In the genomic region with DNA sequence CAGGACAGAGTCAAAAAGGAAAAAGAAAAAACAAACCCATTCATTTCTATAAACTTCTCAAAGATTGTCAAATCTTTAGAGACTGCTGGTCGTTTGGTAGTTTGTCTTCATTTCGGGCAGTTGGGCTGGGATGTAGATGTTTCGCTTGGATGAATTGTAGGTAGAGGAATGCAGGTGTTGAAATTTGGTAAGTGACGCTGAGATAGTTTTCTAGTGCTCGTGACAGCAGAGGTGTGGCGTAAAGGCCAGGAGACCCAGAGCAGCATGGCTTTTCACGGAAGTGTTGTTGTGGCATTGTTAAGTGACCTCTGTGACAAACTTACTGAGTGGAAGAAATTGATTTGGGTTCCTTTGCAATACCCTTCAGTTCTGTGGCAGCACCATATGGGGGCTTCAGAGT, we compare ENCODE assay signal across 35 cellular contexts.
"Had no signal": no experiment of that assay in that cellular context is flagged by ENCODE, and none has a peak within 500 bp of the region (broad histone marks: within the 10 kb centered on the region; RNA-seq: fewer than 3 reads in every experiment).

No MANE protein-coding gene starts in this region.

- H3K4me1 ChIP-seq: adrenal gland, esophagus muscularis mucosa had no signal

- H3K27me3 Mint-ChIP-seq: activated CD4-positive, alpha-beta memory T cell treated with anti-CD3 and anti-CD28 coated beads for 36 hours; activated CD4-positive, alpha-beta T cell treated with anti-CD3 and anti-CD28 coated beads for 36 hours; activated CD4-positive, alpha-beta T cell treated with anti-CD3 and anti-CD28 coated beads, Interleukin-2, amount 10 ng/mL, durations not matched to agents 24 days and 14 days; activated CD8-positive, alpha-beta memory T cell treated with anti-CD3 and anti-CD28 coated beads, Interleukin-2, amount 10 ng/mL, durations not matched to agents 7 days and 5 days; activated naive CD8-positive, alpha-beta T cell treated with anti-CD3 and anti-CD28 coated beads for 36 hours; activated naive CD8-positive, alpha-beta T cell treated with anti-CD3 and anti-CD28 coated beads, Interleukin-2, amount 50 U/mL, for 24 hours; activated T-cell treated with anti-CD3 and anti-CD28 coated beads, Interleukin-2, amount 50 U/mL, for 24 hours; effector memory CD8-positive, alpha-beta T cell; T-cell had no signal

- DNase-seq: activated CD4-positive, alpha-beta memory T cell treated with anti-CD3 and anti-CD28 coated beads for 36 hours; activated CD4-positive, alpha-beta T cell treated with anti-CD3 and anti-CD28 coated beads for 36 hours; activated CD4-positive, alpha-beta T cell treated with anti-CD3 and anti-CD28 coated beads, Interleukin-2, amount 10 ng/mL, durations not matched to agents 24 days and 14 days; activated CD4-positive, CD25-positive, alpha-beta regulatory T cell; activated CD4-positive, CD25-positive, alpha-beta regulatory T cell treated with anti-CD3 and anti-CD28 coated beads, Interleukin-2, amount 50 U/mL, for 72 hours; activated CD8-positive, alpha-beta memory T cell treated with anti-CD3 and anti-CD28 coated beads, Interleukin-2, amount 10 ng/mL, durations not matched to agents 7 days and 5 days; activated CD8-positive, alpha-beta memory T cell treated with anti-CD3 and anti-CD28 coated beads, Interleukin-2, amount 50 U/mL, for 4 hours; activated CD8-positive, alpha-beta T cell treated with anti-CD3 and anti-CD28 coated beads, Interleukin-2, amount 10 ng/mL, durations not matched to agents 7 days and 5 days; activated gamma-delta T cell; activated naive CD4-positive, alpha-beta T cell; activated naive CD4-positive, alpha-beta T cell treated with anti-CD3 and anti-CD28 coated beads, Interleukin-2, amount 50 U/mL, for 16 hours; activated naive CD8-positive, alpha-beta T cell treated with anti-CD3 and anti-CD28 coated beads for 36 hours; activated naive CD8-positive, alpha-beta T cell treated with anti-CD3 and anti-CD28 coated beads, Interleukin-2, amount 50 U/mL, for 24 hours; activated T-cell treated with anti-CD3 and anti-CD28 coated beads for 4 hours; activated T-cell treated with anti-CD3 and anti-CD28 coated beads, Interleukin-2, amount 50 U/mL, for 24 hours; activated T-cell treated with anti-CD3 and anti-CD28 coated beads, Interleukin-2, amount 50 U/mL, for 72 hours; adrenal gland; amygdala; aorta; body of pancreas; caudate nucleus; cortex of kidney; dermis blood vessel endothelial cell; effector CD4-positive, alpha-beta T cell; effector memory CD8-positive, alpha-beta T cell; erythroblast; foreskin keratinocyte; gastrocnemius medialis; glutamatergic neuron; SW 1271; T-cell; T1000 had no signal

- H3K9me3 Mint-ChIP-seq: activated CD4-positive, alpha-beta memory T cell treated with anti-CD3 and anti-CD28 coated beads for 36 hours; activated CD4-positive, alpha-beta T cell treated with anti-CD3 and anti-CD28 coated beads, Interleukin-2, amount 10 ng/mL, durations not matched to agents 24 days and 14 days; activated naive CD8-positive, alpha-beta T cell treated with anti-CD3 and anti-CD28 coated beads for 36 hours; activated naive CD8-positive, alpha-beta T cell treated with anti-CD3 and anti-CD28 coated beads, Interleukin-2, amount 50 U/mL, for 24 hours; activated T-cell treated with anti-CD3 and anti-CD28 coated beads, Interleukin-2, amount 50 U/mL, for 24 hours; activated T-cell treated with anti-CD3 and anti-CD28 coated beads, Interleukin-2, amount 50 U/mL, for 72 hours; effector memory CD8-positive, alpha-beta T cell; T-cell; T-helper 1 cell treated with Interleukin-12 subunit alpha and Interleukin-12 subunit beta and Interleukin-4 antibody, amounts not matched to agents 30 μg/mL and 1 μg/mL, for 36 hours; T-helper 2 cell treated with Interferon-gamma antibody and Interleukin-4, amounts not matched to agents 5 μg/mL and 100 μg/mL, for 36 hours had no signal

- H3K4me3 ChIP-seq: adrenal gland, body of pancreas, esophagus muscularis mucosa, gastrocnemius medialis had no signal

- H3K4me3 Mint-ChIP-seq: activated CD4-positive, alpha-beta memory T cell treated with anti-CD3 and anti-CD28 coated beads for 36 hours; activated CD4-positive, alpha-beta T cell treated with anti-CD3 and anti-CD28 coated beads for 36 hours; activated CD4-positive, alpha-beta T cell treated with anti-CD3 and anti-CD28 coated beads, Interleukin-2, amount 10 ng/mL, durations not matched to agents 24 days and 14 days; activated CD8-positive, alpha-beta memory T cell treated with anti-CD3 and anti-CD28 coated beads, Interleukin-2, amount 10 ng/mL, durations not matched to agents 7 days and 5 days; activated CD8-positive, alpha-beta T cell treated with anti-CD3 and anti-CD28 coated beads, Interleukin-2, amount 10 ng/mL, durations not matched to agents 7 days and 5 days; activated naive CD8-positive, alpha-beta T cell treated with anti-CD3 and anti-CD28 coated beads for 36 hours; activated naive CD8-positive, alpha-beta T cell treated with anti-CD3 and anti-CD28 coated beads, Interleukin-2, amount 50 U/mL, for 24 hours; activated T-cell treated with anti-CD3 and anti-CD28 coated beads, Interleukin-2, amount 50 U/mL, for 24 hours; activated T-cell treated with anti-CD3 and anti-CD28 coated beads, Interleukin-2, amount 50 U/mL, for 72 hours; effector memory CD8-positive, alpha-beta T cell; T-cell; T-helper 1 cell treated with Interleukin-12 subunit alpha and Interleukin-12 subunit beta and Interleukin-4 antibody, amounts not matched to agents 30 μg/mL and 1 μg/mL, for 36 hours; T-helper 2 cell treated with Interferon-gamma antibody and Interleukin-4, amounts not matched to agents 5 μg/mL and 100 μg/mL, for 36 hours had no signal

- ATAC-seq: activated CD4-positive, alpha-beta T cell treated with anti-CD3 and anti-CD28 coated beads for 36 hours; activated CD8-positive, alpha-beta memory T cell treated with anti-CD3 and anti-CD28 coated beads, Interleukin-2, amount 10 ng/mL, durations not matched to agents 7 days and 5 days; activated CD8-positive, alpha-beta T cell treated with anti-CD3 and anti-CD28 coated beads, Interleukin-2, amount 10 ng/mL, durations not matched to agents 7 days and 5 days; activated naive CD8-positive, alpha-beta T cell treated with anti-CD3 and anti-CD28 coated beads, Interleukin-2, amount 50 U/mL, for 24 hours; activated T-cell treated with anti-CD3 and anti-CD28 coated beads, Interleukin-2, amount 50 U/mL, for 72 hours; body of pancreas; effector memory CD8-positive, alpha-beta T cell; foreskin keratinocyte; gastrocnemius medialis; T-cell had no signal

- H3K27ac ChIP-seq: body of pancreas, esophagus muscularis mucosa, foreskin keratinocyte, gastrocnemius medialis had no signal

- H3K27ac Mint-ChIP-seq: activated CD4-positive, alpha-beta memory T cell treated with anti-CD3 and anti-CD28 coated beads for 36 hours; activated CD4-positive, alpha-beta T cell treated with anti-CD3 and anti-CD28 coated beads for 36 hours; activated CD4-positive, alpha-beta T cell treated with anti-CD3 and anti-CD28 coated beads, Interleukin-2, amount 10 ng/mL, durations not matched to agents 24 days and 14 days; activated CD8-positive, alpha-beta memory T cell treated with anti-CD3 and anti-CD28 coated beads, Interleukin-2, amount 10 ng/mL, durations not matched to agents 7 days and 5 days; activated CD8-positive, alpha-beta T cell treated with anti-CD3 and anti-CD28 coated beads, Interleukin-2, amount 10 ng/mL, durations not matched to agents 7 days and 5 days; activated naive CD8-positive, alpha-beta T cell treated with anti-CD3 and anti-CD28 coated beads for 36 hours; activated naive CD8-positive, alpha-beta T cell treated with anti-CD3 and anti-CD28 coated beads, Interleukin-2, amount 50 U/mL, for 24 hours; activated T-cell treated with anti-CD3 and anti-CD28 coated beads, Interleukin-2, amount 50 U/mL, for 24 hours; activated T-cell treated with anti-CD3 and anti-CD28 coated beads, Interleukin-2, amount 50 U/mL, for 72 hours; T-cell; T-helper 1 cell treated with Interleukin-12 subunit alpha and Interleukin-12 subunit beta and Interleukin-4 antibody, amounts not matched to agents 30 μg/mL and 1 μg/mL, for 36 hours; T-helper 2 cell treated with Interferon-gamma antibody and Interleukin-4, amounts not matched to agents 5 μg/mL and 100 μg/mL, for 36 hours had no signal

- H3K4me1 Mint-ChIP-seq: activated CD4-positive, alpha-beta T cell treated with anti-CD3 and anti-CD28 coated beads for 36 hours; activated CD4-positive, alpha-beta T cell treated with anti-CD3 and anti-CD28 coated beads, Interleukin-2, amount 10 ng/mL, durations not matched to agents 24 days and 14 days; activated CD8-positive, alpha-beta memory T cell treated with anti-CD3 and anti-CD28 coated beads, Interleukin-2, amount 10 ng/mL, durations not matched to agents 7 days and 5 days; activated naive CD8-positive, alpha-beta T cell treated with anti-CD3 and anti-CD28 coated beads for 36 hours; activated naive CD8-positive, alpha-beta T cell treated with anti-CD3 and anti-CD28 coated beads, Interleukin-2, amount 50 U/mL, for 24 hours; T-cell had no signal

- H3K9me3 ChIP-seq: gastrocnemius medialis had no signal

- H3K27me3 ChIP-seq: adrenal gland, body of pancreas, esophagus muscularis mucosa, foreskin keratinocyte, gastrocnemius medialis had no signal
